28 cellular contexts compared by ENCODE assay signal in genomic region chr4:138964716-138965426, GRCh38.
"Had no signal": no experiment of that assay in that cellular context is flagged by ENCODE, and none has a peak within 500 bp of the region (broad histone marks: within the 10 kb centered on the region; RNA-seq: fewer than 3 reads in every experiment).

No MANE protein-coding gene starts in this region.

- ATAC-seq: effector memory CD8-positive, alpha-beta T cell; esophagus mucosa; foreskin keratinocyte; gastrocnemius medialis; gastroesophageal sphincter; heart left ventricle; heart right ventricle had no signal

- H3K27ac ChIP-seq: colonic mucosa, coronary artery, dorsolateral prefrontal cortex, epithelial cell of prostate, esophagus muscularis mucosa, esophagus squamous epithelium, foreskin keratinocyte, gastrocnemius medialis, gastroesophageal sphincter, heart left ventricle, heart right ventricle had no signal

- DNase-seq: colonic mucosa; cortex of kidney; dermis blood vessel endothelial cell; dorsolateral prefrontal cortex; effector CD4-positive, alpha-beta T cell; effector CD8-positive, alpha-beta T cell; effector memory CD4-positive, alpha-beta T cell; effector memory CD8-positive, alpha-beta T cell; endodermal cell; erythroblast; esophagus squamous epithelium; foreskin fibroblast; foreskin keratinocyte; foreskin melanocyte; gastrocnemius medialis; glutamatergic neuron; head of caudate nucleus; heart left ventricle; heart right ventricle had no signal

- H3K36me3 ChIP-seq: colonic mucosa, esophagus muscularis mucosa, esophagus squamous epithelium, gastrocnemius medialis, gastroesophageal sphincter, heart left ventricle, heart right ventricle had no signal

- FAIRE-seq: colon, endometrium, endothelial cell of umbilical vein, frontal cortex had no signal

- H3K27me3 ChIP-seq: colonic mucosa, dorsolateral prefrontal cortex, esophagus muscularis mucosa, esophagus squamous epithelium, foreskin keratinocyte, gastrocnemius medialis, gastroesophageal sphincter, heart left ventricle, heart right ventricle had no signal

- H3K4me3 ChIP-seq: colonic mucosa, coronary artery, dorsolateral prefrontal cortex, esophagus muscularis mucosa, esophagus squamous epithelium, gastrocnemius medialis, gastroesophageal sphincter, heart left ventricle, heart right ventricle had no signal

- H3K4me1 ChIP-seq: colonic mucosa, esophagus muscularis mucosa, esophagus squamous epithelium, foreskin keratinocyte, gastrocnemius medialis, gastroesophageal sphincter had no signal

- H3K9me3 ChIP-seq: colonic mucosa, esophagus muscularis mucosa, esophagus squamous epithelium, gastrocnemius medialis, gastroesophageal sphincter, heart left ventricle, heart right ventricle had no signal
